Comparison of ENCODE assay signal across 7 cellular contexts in genomic region chr9:66942400-66943155, GRCh38. TPM values are rescaled to one million over a fixed set of nuclear protein-coding genes. Genes with fewer than 3 reads are reported as not detected.
"Had no signal": no experiment of that assay in that cellular context is flagged by ENCODE, and none has a peak within 500 bp of the region (broad histone marks: within the 10 kb centered on the region; RNA-seq: fewer than 3 reads in every experiment).

No MANE protein-coding gene starts in this region.

RNA-seq across cellular contexts. Expression of gene SPATA31A3, which starts 49.8 kb away (rescaled TPM):
- total RNA-seq: activated CD4-positive, alpha-beta memory T cell treated with anti-CD3 and anti-CD28 coated beads, Interleukin-2, amount 10 ng/mL, durations not matched to agents 7 days and 5 days; activated CD4-positive, alpha-beta T cell treated with anti-CD3 and anti-CD28 coated beads for 36 hours; activated CD8-positive, alpha-beta memory T cell treated with anti-CD3 and anti-CD28 coated beads for 36 hours; activated naive CD4-positive, alpha-beta T cell treated with anti-CD3 and anti-CD28 coated beads for 36 hours; activated T-helper 17 cell treated with anti-CD3 and anti-CD28 coated beads, Interleukin-2, amount 50 U/mL, for 72 hours; Right ventricle myocardium inferior had no signal
- polyA plus RNA-seq: SK-N-SH had no signal
